In genomic region chr1:51488372-51489050, GRCh38 we compare ENCODE assay signal across 13 cellular contexts. TPM values are rescaled to one million over a fixed set of nuclear protein-coding genes. Genes with fewer than 3 reads are reported as not detected.
DNase-seq lines count a peak whose midpoint lies in the region; ATAC-seq, FAIRE-seq and TF ChIP-seq lines count a peak whose summit lies in the region.
"Had no signal": no experiment of that assay in that cellular context is flagged by ENCODE, and none has a peak within 500 bp of the region (broad histone marks: within the 10 kb centered on the region; RNA-seq: fewer than 3 reads in every experiment).

No MANE protein-coding gene starts in this region.

- DNase-seq in GM19239 (ENCODE audit: insufficient read length, low spot score) (no peak), fibroblast of villous mesenchyme (ENCODE audit: low read depth) (peak; percentile 17), progenitor cell of endocrine pancreas (ENCODE audit: low spot score, unreplicated experiment) (no peak), HPDE6-E6E7 (ENCODE audit: extremely low spot score) (no peak), DMS153 treated with DMSO at 0.1 percent for 48 hours (lab: John Stamatoyannopoulos, UW; ENCODE audit: unreplicated experiment) (no peak), ascending aorta (ENCODE audit: low spot score in 2 of 2) (no peak), DMS114 treated with DMSO at 0.1 percent for 48 hours (lab: John Stamatoyannopoulos, UW; ENCODE audit: unreplicated experiment) (no peak)
- DNase-seq: anterior cingulate cortex, NCI-H510A treated with DMSO at 0.1 percent for 48 hours had no signal

- intact Hi-C loops in ascending aorta (cut with DNase I) = no loop called here

- no peaks in the 10 kb centered on the region for H3K9me3 Mint-ChIP-seq in activated T-helper 17 cell treated with anti-CD3 and anti-CD28 coated beads, Interleukin-2, amount 50 U/mL, for 72 hours
- H3K9me3 Mint-ChIP-seq in progenitor cell of endocrine pancreas (ENCODE audit: low read depth) = no peaks in the 10 kb centered on the region
- H3K9me3 Mint-ChIP-seq: neural crest cell; stimulated activated memory B cell treated with anti-CD40 and anti-IgM and Interleukin-4, amounts not matched to agents 10 μg/mL and 1 μg/mL and 100 μg/mL, for 72 hours had no signal

- peaks cover 0 to 8% of the 10 kb centered on the region in 2 donors for H3K4me1 ChIP-seq in ascending aorta

- ATAC-seq in activated T-helper 17 cell treated with anti-CD3 and anti-CD28 coated beads, Interleukin-2, amount 50 U/mL, for 72 hours (replicated peaks) = no peak
- ATAC-seq: stimulated activated memory B cell treated with anti-CD40 and anti-IgM and Interleukin-4, amounts not matched to agents 10 μg/mL and 1 μg/mL and 100 μg/mL, for 72 hours had no signal

- no peaks in the 10 kb centered on the region for H3K9me3 ChIP-seq in ascending aorta

- H3K36me3 ChIP-seq in ascending aorta = no peaks in the 10 kb centered on the region

- no peaks in the 10 kb centered on the region for H3K27me3 Mint-ChIP-seq in activated T-helper 17 cell treated with anti-CD3 and anti-CD28 coated beads, Interleukin-2, amount 50 U/mL, for 72 hours
- H3K27me3 Mint-ChIP-seq in progenitor cell of endocrine pancreas = no peaks in the 10 kb centered on the region
- H3K27me3 Mint-ChIP-seq: stimulated activated memory B cell treated with anti-CD40 and anti-IgM and Interleukin-4, amounts not matched to agents 10 μg/mL and 1 μg/mL and 100 μg/mL, for 72 hours had no signal

- no peak overlapping the region for H3K4me3 Mint-ChIP-seq in activated T-helper 17 cell treated with anti-CD3 and anti-CD28 coated beads, Interleukin-2, amount 50 U/mL, for 72 hours
- no peak overlapping the region for H3K4me3 Mint-ChIP-seq in progenitor cell of endocrine pancreas (ENCODE audit: low read depth)
- H3K4me3 Mint-ChIP-seq: neural crest cell; stimulated activated memory B cell treated with anti-CD40 and anti-IgM and Interleukin-4, amounts not matched to agents 10 μg/mL and 1 μg/mL and 100 μg/mL, for 72 hours had no signal

- H3K27me3 ChIP-seq in ascending aorta = no peaks in the 10 kb centered on the region

- H3K4me3 ChIP-seq in fibroblast of villous mesenchyme (ENCODE audit: low read depth, low read length) (no peak overlapping the region), ascending aorta (no peak overlapping the region)

- no peaks in the 10 kb centered on the region for H3K36me3 Mint-ChIP-seq in activated T-helper 17 cell treated with anti-CD3 and anti-CD28 coated beads, Interleukin-2, amount 50 U/mL, for 72 hours (ENCODE audit: low read depth)
- peaks cover 1% of the 10 kb centered on the region for H3K36me3 Mint-ChIP-seq in progenitor cell of endocrine pancreas (ENCODE audit: insufficient read depth)
- H3K36me3 Mint-ChIP-seq: stimulated activated memory B cell treated with anti-CD40 and anti-IgM and Interleukin-4, amounts not matched to agents 10 μg/mL and 1 μg/mL and 100 μg/mL, for 72 hours had no signal

- peak; percentile 81 for FAIRE-seq in GM19239 (lab: Jason Lieb, UNC)

- TF ChIP-seq CTCF in fibroblast of villous mesenchyme (IDR thresholded peaks at IDR 0.05; ENCODE audit: insufficient read depth, low read depth, low read length) (no peak), progenitor cell of endocrine pancreas (IDR thresholded peaks at IDR 0.05; ENCODE audit: unreplicated experiment) (no peak), ascending aorta (IDR thresholded peaks at IDR 0.05) (no peak)

- peaks cover 24% of the 10 kb centered on the region for H3K4me1 Mint-ChIP-seq in activated T-helper 17 cell treated with anti-CD3 and anti-CD28 coated beads, Interleukin-2, amount 50 U/mL, for 72 hours
- peaks cover 10% of the 10 kb centered on the region for H3K4me1 Mint-ChIP-seq in progenitor cell of endocrine pancreas (ENCODE audit: low read depth)
- H3K4me1 Mint-ChIP-seq: neural crest cell had no signal

- peak overlapping the region; percentile 2 for H3K27ac Mint-ChIP-seq in activated T-helper 17 cell treated with anti-CD3 and anti-CD28 coated beads, Interleukin-2, amount 50 U/mL, for 72 hours
- H3K27ac Mint-ChIP-seq in progenitor cell of endocrine pancreas = peak overlapping the region; percentile 25

- no peak overlapping the region for H3K27ac ChIP-seq in ascending aorta
- H3K27ac ChIP-seq: epithelial cell of prostate had no signal

RNA-seq across cellular contexts. Expression of gene EPS15, which starts 30.6 kb away (rescaled TPM):
- 10 to 100 TPM; 54.2 to 65.4 TPM for total RNA-seq in activated T-helper 17 cell treated with anti-CD3 and anti-CD28 coated beads, Interleukin-2, amount 50 U/mL, for 72 hours
- total RNA-seq in fibroblast of villous mesenchyme (47.4 and 58.7 TPM in 2 replicates), progenitor cell of endocrine pancreas (62.7 and 63.8 TPM in 2 replicates), ascending aorta (44.6 TPM)
